ENCODE assay signal across 1 cellular context in genomic region chr6:41786451-41787218, GRCh38.
TF ChIP-seq lines count a peak whose summit lies in the region.

No MANE protein-coding gene starts in this region.

TF ChIP-seq in GM12878, 131 proteins besides CTCF, POLR2A, EP300 and RAD21 (continued from another document):
- TF ChIP-seq E2F8 (IDR thresholded peaks at IDR 0.05; ENCODE audit: low read depth, partially characterized antibody): no peak
- TF ChIP-seq PAX5 (IDR thresholded peaks at IDR 0.05; ENCODE audit: borderline replicate concordance, low read depth, low read length): 0 out of 2 replicates have a peak, but pooled peaks have one; percentile 35
- no peak for TF ChIP-seq SIX5 (IDR thresholded peaks at IDR 0.05; ENCODE audit: low read depth, low read length, severe bottlenecking)
TF ChIP-seq in GM12878: peak in this region for 26.
